Comparison of ENCODE assay signal across 12 cellular contexts in genomic region chr1:116567790-116568667, GRCh38. TPM values are rescaled to one million over a fixed set of nuclear protein-coding genes. Genes with fewer than 3 reads are reported as not detected.
DNase-seq lines count a peak whose midpoint lies in the region; ATAC-seq and TF ChIP-seq lines count a peak whose summit lies in the region.
"Had no signal": no experiment of that assay in that cellular context is flagged by ENCODE, and none has a peak within 500 bp of the region (broad histone marks: within the 10 kb centered on the region; RNA-seq: fewer than 3 reads in every experiment).

No MANE protein-coding gene starts in this region.

- H3K4me3 Mint-ChIP-seq in CD4-positive, CD25-positive, alpha-beta regulatory T cell = peak overlapping the region; percentile 95 to 100 (median 96)
- H3K4me3 Mint-ChIP-seq in dendritic cell treated with granulocyte-macrophage colony-stimulating factor and Interleukin-4, amounts not matched to agents 40 ng/mL and 50 ng/mL, for 4 days = peak overlapping the region; percentile 79

- intact Hi-C loops in dendritic cell treated with granulocyte-macrophage colony-stimulating factor and Interleukin-4, amounts not matched to agents 40 ng/mL and 50 ng/mL, for 4 days (cut with micrococcal nuclease) = no loop called here

- peaks cover 4% of the 10 kb centered on the region for H3K36me3 ChIP-seq in CD4-positive, CD25-positive, alpha-beta regulatory T cell (ENCODE audit: control insufficient read depth, insufficient read depth, low read length)
- H3K36me3 ChIP-seq in GM06990 (ENCODE audit: control insufficient read depth, insufficient read depth, low read length) (no peaks in the 10 kb centered on the region; the same call in none of the 2 replicates), KOPT-K1 (ENCODE audit: insufficient read depth, low read length) (peaks cover 38% of the 10 kb centered on the region)
- H3K36me3 ChIP-seq: ascending aorta, lower lobe of right lung had no signal

- peak overlapping the region; percentile 93 for H3K27ac ChIP-seq in CD4-positive, CD25-positive, alpha-beta regulatory T cell (ENCODE audit: insufficient read depth, low read length, poor library complexity, severe bottlenecking)
- peak overlapping the region; percentile 97 for H3K27ac ChIP-seq in KOPT-K1 (ENCODE audit: low read depth, low read length, poor library complexity, severe bottlenecking)
- H3K27ac ChIP-seq: ascending aorta, lower lobe of right lung had no signal

- peaks cover 43% of the 10 kb centered on the region for H3K4me1 ChIP-seq in CD4-positive, CD25-positive, alpha-beta regulatory T cell (ENCODE audit: control insufficient read depth, insufficient read depth, low read length, poor library complexity, severe bottlenecking)

- no peaks in the 10 kb centered on the region for H3K27me3 ChIP-seq in CD4-positive, CD25-positive, alpha-beta regulatory T cell (ENCODE audit: control insufficient read depth, insufficient read depth, low read length)
- H3K27me3 ChIP-seq in GM06990 (replicated peaks; ENCODE audit: control insufficient read depth, insufficient read depth, low read length) = no peaks in the 10 kb centered on the region
- H3K27me3 ChIP-seq: ascending aorta, stomach had no signal

- H3K9me3 Mint-ChIP-seq in CD4-positive, CD25-positive, alpha-beta regulatory T cell = peaks cover 0 to 7% (median 0%) of the 10 kb centered on the region in 7 donors
- H3K9me3 Mint-ChIP-seq in dendritic cell treated with granulocyte-macrophage colony-stimulating factor and Interleukin-4, amounts not matched to agents 40 ng/mL and 50 ng/mL, for 4 days = peaks cover 20% of the 10 kb centered on the region

- ATAC-seq in CD4-positive, CD25-positive, alpha-beta regulatory T cell (ENCODE audit: low read depth in 2 of 2) = no peak
- ATAC-seq in HG02840 (IDR thresholded peaks at IDR 0.05; ENCODE audit: low FRiP score, unreplicated experiment) = no peak
- ATAC-seq: lower lobe of right lung had no signal

- H3K27me3 Mint-ChIP-seq in CD4-positive, CD25-positive, alpha-beta regulatory T cell = no peaks in the 10 kb centered on the region
- H3K27me3 Mint-ChIP-seq in dendritic cell treated with granulocyte-macrophage colony-stimulating factor and Interleukin-4, amounts not matched to agents 40 ng/mL and 50 ng/mL, for 4 days = no peaks in the 10 kb centered on the region

- peaks cover 0 to 8% of the 10 kb centered on the region in 2 experiments for H3K9me3 ChIP-seq in CD4-positive, CD25-positive, alpha-beta regulatory T cell (ENCODE audit: control insufficient read depth in 2 of 2, low read length in 2 of 2)
- peaks cover 30% of the 10 kb centered on the region for H3K9me3 ChIP-seq in KOPT-K1 (ENCODE audit: insufficient read depth, low read length, poor library complexity, severe bottlenecking)
- H3K9me3 ChIP-seq: ascending aorta, Caco-2, lower lobe of right lung had no signal

- H3K27ac Mint-ChIP-seq in CD4-positive, CD25-positive, alpha-beta regulatory T cell = peak overlapping the region; percentile 91 to 95 (median 95)
- H3K27ac Mint-ChIP-seq in dendritic cell treated with granulocyte-macrophage colony-stimulating factor and Interleukin-4, amounts not matched to agents 40 ng/mL and 50 ng/mL, for 4 days = peak overlapping the region; percentile 24

- peaks cover 12% of the 10 kb centered on the region for H3K36me3 Mint-ChIP-seq in CD4-positive, CD25-positive, alpha-beta regulatory T cell
- peaks cover 67% of the 10 kb centered on the region for H3K36me3 Mint-ChIP-seq in dendritic cell treated with granulocyte-macrophage colony-stimulating factor and Interleukin-4, amounts not matched to agents 40 ng/mL and 50 ng/mL, for 4 days (ENCODE audit: low read depth)

- H3K4me1 Mint-ChIP-seq in CD4-positive, CD25-positive, alpha-beta regulatory T cell = peaks cover 29 to 73% (median 50%) of the 10 kb centered on the region in 4 donors
- H3K4me1 Mint-ChIP-seq in dendritic cell treated with granulocyte-macrophage colony-stimulating factor and Interleukin-4, amounts not matched to agents 40 ng/mL and 50 ng/mL, for 4 days (ENCODE audit: low read depth) = peaks cover 79% of the 10 kb centered on the region

- DNase-seq in CD4-positive, CD25-positive, alpha-beta regulatory T cell = no peak
- peak; percentile 61 for DNase-seq in GM06990 (ENCODE audit: extremely low read depth, insufficient read length)
- DNase-seq in 8988T = no peak
- DNase-seq in germinal center (ENCODE audit: low spot score) = no peak
- DNase-seq: Caco-2, lower lobe of right lung, OCI-M1, stomach had no signal

- no peak for TF ChIP-seq CTCF in GM06990 (IDR thresholded peaks at IDR 0.05; ENCODE audit: insufficient read depth, low read length, poor library complexity, severe bottlenecking)

- peak overlapping the region; percentile 98 for H3K4me3 ChIP-seq in CD4-positive, CD25-positive, alpha-beta regulatory T cell (ENCODE audit: low read depth, low read length)
- peak overlapping the region; percentile 96 for H3K4me3 ChIP-seq in GM06990 (replicated peaks; ENCODE audit: low read depth, low read length)
- H3K4me3 ChIP-seq: ascending aorta had no signal

RNA-seq across cellular contexts. Expression of gene CD58, which starts 2.8 kb away (rescaled TPM):
- total RNA-seq in CD4-positive, CD25-positive, alpha-beta regulatory T cell = 39.6 TPM
- polyA plus RNA-seq in CD4-positive, CD25-positive, alpha-beta regulatory T cell = 100 to 1,000 TPM in 2 of 4 donors, 10 to 100 TPM in 2; 69.2 to 124 (median 96.5) TPM
